In the genomic region with DNA sequence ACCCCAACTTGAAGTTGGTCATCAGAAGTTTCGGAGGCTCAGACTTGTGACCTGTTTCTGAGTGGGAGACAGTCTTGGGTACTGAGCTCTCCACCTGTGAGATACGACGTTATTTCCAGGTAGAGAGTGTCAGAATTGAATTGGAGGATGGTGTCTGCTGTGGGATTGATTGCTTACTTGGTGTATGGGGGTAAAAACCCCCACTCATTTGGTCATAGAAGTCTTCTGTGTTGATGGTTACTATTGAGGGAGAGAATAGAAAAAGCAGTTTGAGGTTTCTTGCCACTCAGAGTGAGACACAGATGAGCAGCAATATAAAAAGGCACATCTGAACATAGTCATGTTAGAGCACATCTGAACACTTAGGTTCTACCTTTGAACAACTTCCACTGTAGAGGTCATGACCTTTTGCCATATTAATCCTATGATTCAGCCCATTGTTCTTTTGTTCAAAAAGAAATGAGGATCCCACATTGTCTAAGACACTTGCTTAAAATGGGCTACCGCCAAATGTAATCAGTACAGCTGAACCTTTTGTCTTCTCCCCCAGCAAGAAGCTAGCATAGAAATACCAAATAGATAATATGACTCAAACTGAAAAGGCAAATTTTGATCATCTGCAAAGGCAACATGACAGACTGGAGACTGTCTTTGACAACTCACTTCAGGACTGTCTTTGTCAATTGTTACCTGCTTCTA, we compare ENCODE assay signal across 11 cellular contexts.
DNase-seq lines count a peak whose midpoint lies in the region; ATAC-seq and TF ChIP-seq lines count a peak whose summit lies in the region.
"Had no signal": no experiment of that assay in that cellular context is flagged by ENCODE, and none has a peak within 500 bp of the region (broad histone marks: within the 10 kb centered on the region; RNA-seq: fewer than 3 reads in every experiment).

No MANE protein-coding gene starts in this region.

- H3K79me1 ChIP-seq in H9 (ENCODE audit: insufficient read depth, low read depth, low read length, poor library complexity, severe bottlenecking): no peaks in the 10 kb centered on the region

- H3K23me2 ChIP-seq in H9 (ENCODE audit: insufficient read length, low read depth, low read length, poor library complexity, severe bottlenecking): no peaks in the 10 kb centered on the region

- H4K8ac ChIP-seq in H9 (replicated peaks; ENCODE audit: insufficient read length, low read depth, low read length): no peak overlapping the region

- H3K14ac ChIP-seq in H9 (ENCODE audit: insufficient read depth, low read length): no peak overlapping the region

- H3K27me3 ChIP-seq in H9 (ENCODE audit: insufficient read depth, low read length): no peaks in the 10 kb centered on the region

- no peaks in the 10 kb centered on the region for H3K9me3 Mint-ChIP-seq in H9
- H3K9me3 Mint-ChIP-seq: central memory CD8-positive, alpha-beta T cell had no signal

- H3K4me1 Mint-ChIP-seq in H9: peaks cover 0 to 7% of the 10 kb centered on the region in 2 experiments; a peak in 2 of 4 replicates

- no CpG with 5 or more reads among the region's 4 CpGs for WGBS in H9 (ENCODE audit: extremely low coverage, insufficient read length, low lambda C conversion rate)

- no peak for TF ChIP-seq CTCF in fibroblast of the aortic adventitia (IDR thresholded peaks at IDR 0.05; ENCODE audit: insufficient read depth, low read length)
- TF ChIP-seq CTCF in H9 (conservative IDR thresholded peaks at IDR 0.05): no peak

- no peak overlapping the region for H4K5ac ChIP-seq in H9 (ENCODE audit: insufficient read length, low read depth, low read length)

- H4K20me1 ChIP-seq in H9 (ENCODE audit: control insufficient read depth, insufficient read depth, insufficient read length): no peaks in the 10 kb centered on the region

- no peak overlapping the region for H2AK5ac ChIP-seq in H9 (ENCODE audit: insufficient read length, low read length)

- H3K56ac ChIP-seq in H9 (ENCODE audit: insufficient read length, low read depth, low read length): no peak overlapping the region

- no peak overlapping the region for H3K27ac ChIP-seq in H9 (ENCODE audit: insufficient read length, low read depth, low read length)
- H3K27ac ChIP-seq: 22Rv1 had no signal

- no peak overlapping the region for H2BK5ac ChIP-seq in H9 (ENCODE audit: insufficient read length, low read length)

- H2BK15ac ChIP-seq in H9 (ENCODE audit: low read depth, low read length): no peak overlapping the region

- H2BK12ac ChIP-seq in H9 (ENCODE audit: insufficient read length, low read depth, low read length): no peak overlapping the region

- no peaks in the 10 kb centered on the region for H3K27me3 Mint-ChIP-seq in H9 (ENCODE audit: low read depth)

- H2BK20ac ChIP-seq in H9 (ENCODE audit: low read depth, low read length, poor library complexity, severe bottlenecking): no peak overlapping the region

- H4K91ac ChIP-seq in H9 (ENCODE audit: insufficient read length, low read depth, low read length): no peak overlapping the region

- no peaks in the 10 kb centered on the region for H3K4me1 ChIP-seq in H9 (ENCODE audit: insufficient read depth, low read length)

- H3K36me3 Mint-ChIP-seq in H9 (ENCODE audit: insufficient read depth in 1 of 3, low read depth in 3 of 3): no peaks in the 10 kb centered on the region; a peak in 1 of 7 replicates

- H3K23ac ChIP-seq in H9 (ENCODE audit: insufficient read length, low read depth, low read length): no peak overlapping the region

- H3K4ac ChIP-seq in H9 (ENCODE audit: low read depth, low read length): no peak overlapping the region

- no peak overlapping the region for H3K9ac ChIP-seq in H9 (ENCODE audit: extremely low read depth, insufficient read length, low read length)

- no peak for DNase-seq in activated CD4-positive, CD25-positive, alpha-beta regulatory T cell treated with anti-CD3 and anti-CD28 coated beads, Interleukin-2, amount 50 U/mL, for 72 hours
- DNase-seq in fibroblast of the aortic adventitia (ENCODE audit: low read depth) (peak; percentile 25), NCI-H1105 (lab: John Stamatoyannopoulos, UW) (no peak), DMS114 treated with DMSO at 0.1 percent for 48 hours (lab: John Stamatoyannopoulos, UW; ENCODE audit: unreplicated experiment) (no peak), H9 (no peak)
- DNase-seq: NCI-H1694 treated with DMSO at 0.1 percent for 48 hours had no signal

- H3K27ac Mint-ChIP-seq in H9: no peak overlapping the region

- no peak overlapping the region for H3K4me3 ChIP-seq in fibroblast of the aortic adventitia (ENCODE audit: low read depth, low read length)

- no peaks in the 10 kb centered on the region for H3K79me2 ChIP-seq in H9 (ENCODE audit: insufficient read depth, low read length)

- no peak overlapping the region for H3T11ph ChIP-seq in H9 (ENCODE audit: low read length)

- H3K4me2 ChIP-seq in H9 (ENCODE audit: insufficient read depth, insufficient read length, low read length): no peak overlapping the region

- peak; percentile 72 to 77 for ATAC-seq in activated CD4-positive, CD25-positive, alpha-beta regulatory T cell treated with anti-CD3 and anti-CD28 coated beads, Interleukin-2, amount 50 U/mL, for 24 hours
- ATAC-seq in GM21529 (IDR thresholded peaks at IDR 0.05; ENCODE audit: unreplicated experiment) (peak; percentile 58), HG03439 (IDR thresholded peaks at IDR 0.05; ENCODE audit: unreplicated experiment) (peak; percentile 69)

- no peak overlapping the region for H2AFZ ChIP-seq in H9 (ENCODE audit: low read length)

- H2BK120ac ChIP-seq in H9 (ENCODE audit: low read depth, low read length, poor library complexity, severe bottlenecking): no peak overlapping the region

- no peak overlapping the region for H3K18ac ChIP-seq in H9 (ENCODE audit: insufficient read length, low read depth, low read length)

- H3K9me3 ChIP-seq in H9 (ENCODE audit: control insufficient read depth, low read depth, low read length): no peaks in the 10 kb centered on the region

- no peak overlapping the region for H3K4me3 Mint-ChIP-seq in H9
- H3K4me3 Mint-ChIP-seq: central memory CD8-positive, alpha-beta T cell had no signal
